10 cellular contexts compared by ENCODE assay signal in genomic region chrX:24619647-24620046, GRCh38. TPM values are rescaled to one million over a fixed set of nuclear protein-coding genes. Genes with fewer than 3 reads are reported as not detected.
A peak's percentile ranks its signal among the peaks of the same experiment; 100 is the strongest.
DNase-seq lines count a peak whose midpoint lies in the region; ATAC-seq and TF ChIP-seq lines count a peak whose summit lies in the region.
"Had no signal": no experiment of that assay in that cellular context is flagged by ENCODE, and none has a peak within 500 bp of the region (broad histone marks: within the 10 kb centered on the region; RNA-seq: fewer than 3 reads in every experiment).

No MANE protein-coding gene starts in this region.

- H3K27ac ChIP-seq in SJCRH30 = no peak overlapping the region
- H3K27ac ChIP-seq in sigmoid colon = no peak overlapping the region

- TF ChIP-seq EP300 in sigmoid colon (IDR thresholded peaks at IDR 0.05) = no peak

- no peak for TF ChIP-seq CTCF in sigmoid colon (IDR thresholded peaks at IDR 0.05)

- 59 to 65% methylated on average over 5 of the region's 5 CpGs for WGBS in sigmoid colon, 2 donors

- no peak for TF ChIP-seq POLR2A in sigmoid colon (IDR thresholded peaks at IDR 0.05)

- in situ Hi-C loops in G401 (cut with HindIII; ENCODE audit: low sequenced_read_pairs) = no loop called here

- H3K36me3 ChIP-seq in SJCRH30 (no peaks in the 10 kb centered on the region), sigmoid colon (no peaks in the 10 kb centered on the region), H7 (replicated peaks; ENCODE audit: control insufficient read depth, insufficient read depth, low read length) (no peaks in the 10 kb centered on the region)

- peaks cover 6% of the 10 kb centered on the region; the same call in 1 of the 2 replicates for H3K4me1 ChIP-seq in SJCRH30
- no peaks in the 10 kb centered on the region for H3K4me1 ChIP-seq in sigmoid colon

- H3K4me3 ChIP-seq in SJCRH30 (no peak overlapping the region), sigmoid colon (no peak overlapping the region), H7 (ENCODE audit: insufficient read depth, low read depth, low read length) (no peak overlapping the region)

- H3K27me3 ChIP-seq in SJCRH30 = no peaks in the 10 kb centered on the region
- H3K27me3 ChIP-seq in sigmoid colon = no peaks in the 10 kb centered on the region
- no peaks in the 10 kb centered on the region for H3K27me3 ChIP-seq in H7 (ENCODE audit: control insufficient read depth, insufficient read depth, low read length)

- intact Hi-C loops in sigmoid colon (cut with DNase I) = no loop called here

- H3K9me3 ChIP-seq in SJCRH30 (replicated peaks) = no peaks in the 10 kb centered on the region
- H3K9me3 ChIP-seq in sigmoid colon = no peaks in the 10 kb centered on the region

- DNase-seq in A172 (ENCODE audit: low spot score) (peak; percentile 74), G401 (ENCODE audit: low spot score) (peak; percentile 8), SJCRH30 (peak; percentile 65 to 70), globus pallidus (ENCODE audit: low spot score) (peak; percentile 53), sigmoid colon (no peak), H7 (no peak), left lobe of liver (ENCODE audit: low spot score) (no peak)
- DNase-seq: activated CD4-positive, alpha-beta T cell treated with anti-CD3 and anti-CD28 coated beads, Interleukin-2, amount 50 U/mL, for 1 hour; mesendoderm had no signal

- ATAC-seq in HG03108 (IDR thresholded peaks at IDR 0.05; ENCODE audit: unreplicated experiment) = no peak
- no peak for ATAC-seq in left lobe of liver

RNA-seq across cellular contexts. Expression of gene PCYT1B, which starts 27.5 kb away (rescaled TPM):
- total RNA-seq in A172 (2014; rRNA removed; shearing (Covaris generic)) = not detected in 2 replicates
- not detected in 2 replicates for total RNA-seq in G401 (2014; rRNA removed; shearing (Covaris generic))
- 7.2 TPM in 2 replicates for total RNA-seq in SJCRH30 (2014; rRNA removed; shearing (Covaris generic))
- 1 to 10 TPM in 2 of 4 donors, under 1 TPM in 2; 0.49 to 2.4 (median 1.5) TPM for total RNA-seq in sigmoid colon
- under 1 TPM in 2 of 3 donors, not detected in 1; under 0.01 to 0.55 TPM for polyA plus RNA-seq in sigmoid colon
- total RNA-seq in H7 (2014; rRNA removed; shearing (Covaris generic)) = 17.4 and 22.9 TPM in 2 replicates
- total RNA-seq in left lobe of liver = 0.05 TPM

Comparison
In these comparisons a context has a peak if more than half of its experiments do, and no peak if none do; other contexts are left out.
1. DNase-seq: peak in A172 (single experiment), G401 (single experiment), SJCRH30 (2 of 2) and globus pallidus (single experiment); none in sigmoid colon (single experiment), H7 (single experiment) and left lobe of liver (single experiment).